In the genomic region with DNA sequence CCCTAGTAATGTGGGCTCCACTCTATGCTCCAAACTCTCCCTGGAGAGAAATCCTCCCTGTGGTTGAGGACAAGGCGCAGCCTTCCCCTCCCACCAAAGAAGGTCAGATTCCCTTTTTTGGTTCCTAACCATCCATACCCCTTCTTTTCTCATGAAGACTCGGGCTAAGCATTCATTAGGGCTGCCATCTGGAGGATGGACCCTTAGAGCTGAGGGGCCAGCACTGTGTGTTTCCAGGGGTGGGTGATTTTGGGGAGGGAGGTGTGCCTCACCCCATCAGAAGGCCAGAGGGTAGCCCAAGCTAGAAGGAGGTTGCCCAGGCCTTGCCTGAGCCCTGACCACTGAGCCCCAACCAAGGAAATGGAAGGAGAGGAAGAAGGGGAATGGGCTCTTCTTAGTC, we compare ENCODE assay signal across 19 cellular contexts. TPM values are rescaled to one million over a fixed set of nuclear protein-coding genes. Genes with fewer than 3 reads are reported as not detected.
"Had no signal": no experiment of that assay in that cellular context is flagged by ENCODE, and none has a peak within 500 bp of the region (broad histone marks: within the 10 kb centered on the region; RNA-seq: fewer than 3 reads in every experiment).

No MANE protein-coding gene starts in this region.

- H3K4me3 ChIP-seq: right atrium auricular region, suprapubic skin, upper lobe of left lung had no signal

- ATAC-seq: activated CD8-positive, alpha-beta T cell treated with anti-CD3 and anti-CD28 coated beads for 36 hours; esophagus mucosa; stimulated activated naive CD8-positive, alpha-beta T cell treated with anti-CD3 and anti-CD28 coated beads, Interleukin-15, Interleukin-2, amounts not matched to agents 100 U/mL and 50 U/mL, for 24 hours; WTC11 had no signal

- H3K27me3 Mint-ChIP-seq: activated CD8-positive, alpha-beta T cell treated with anti-CD3 and anti-CD28 coated beads for 36 hours had no signal

- H3K27ac ChIP-seq: suprapubic skin, upper lobe of left lung had no signal

- H3K27ac Mint-ChIP-seq: activated CD8-positive, alpha-beta T cell treated with anti-CD3 and anti-CD28 coated beads for 36 hours; activated naive CD8-positive, alpha-beta T cell treated with anti-CD3 and anti-CD28 coated beads for 36 hours; natural killer cell treated with Interleukin-12 subunit alpha and Interleukin-12 subunit beta and Interleukin-15 and Interleukin-18, amount 100 ng/mL, for 72 hours; WTC11 had no signal

- H3K27me3 ChIP-seq: right atrium auricular region, suprapubic skin, upper lobe of left lung had no signal

- H3K36me3 Mint-ChIP-seq: activated naive CD8-positive, alpha-beta T cell treated with anti-CD3 and anti-CD28 coated beads for 36 hours; natural killer cell treated with Interleukin-12 subunit alpha and Interleukin-12 subunit beta and Interleukin-15 and Interleukin-18, amount 100 ng/mL, for 72 hours; WTC11 had no signal

- H3K9me3 Mint-ChIP-seq: activated CD8-positive, alpha-beta T cell treated with anti-CD3 and anti-CD28 coated beads for 36 hours; activated naive CD8-positive, alpha-beta T cell treated with anti-CD3 and anti-CD28 coated beads for 36 hours; natural killer cell treated with Interleukin-12 subunit alpha and Interleukin-12 subunit beta and Interleukin-15 and Interleukin-18, amount 100 ng/mL, for 72 hours had no signal

- H3K9me3 ChIP-seq: suprapubic skin, upper lobe of left lung had no signal

- H3K4me1 Mint-ChIP-seq: activated naive CD8-positive, alpha-beta T cell treated with anti-CD3 and anti-CD28 coated beads for 36 hours; WTC11 had no signal

- H3K4me3 Mint-ChIP-seq: activated CD8-positive, alpha-beta T cell treated with anti-CD3 and anti-CD28 coated beads for 36 hours; activated naive CD8-positive, alpha-beta T cell treated with anti-CD3 and anti-CD28 coated beads for 36 hours; natural killer cell treated with Interleukin-12 subunit alpha and Interleukin-12 subunit beta and Interleukin-15 and Interleukin-18, amount 100 ng/mL, for 72 hours; WTC11 had no signal

- DNase-seq: activated CD4-positive, alpha-beta T cell treated with anti-CD3 and anti-CD28 coated beads for 4 hours; activated CD8-positive, alpha-beta memory T cell treated with anti-CD3 and anti-CD28 coated beads, Interleukin-2, amount 50 U/mL, for 4 hours; activated CD8-positive, alpha-beta T cell treated with anti-CD3 and anti-CD28 coated beads for 36 hours; activated naive CD8-positive, alpha-beta T cell treated with anti-CD3 and anti-CD28 coated beads for 36 hours; amygdala; hippocampal formation; left ventricle myocardium superior; nucleus accumbens; small intestine; stimulated activated CD4-positive, alpha-beta T cell treated with anti-CD3 and anti-CD28 coated beads, Interleukin-4, amount 100 ng/mL, for 4 hours; stimulated activated naive CD8-positive, alpha-beta T cell treated with anti-CD3 and anti-CD28 coated beads, Interleukin-15, Interleukin-2, amounts not matched to agents 100 U/mL and 50 U/mL, for 24 hours; SW 1271 had no signal

- FAIRE-seq: small intestine, TTC549 had no signal

RNA-seq across cellular contexts. Expression of a gene that starts 36.8 kb away (rescaled TPM):
- total RNA-seq: activated CD8-positive, alpha-beta T cell treated with anti-CD3 and anti-CD28 coated beads for 36 hours; activated naive CD8-positive, alpha-beta T cell treated with anti-CD3 and anti-CD28 coated beads for 36 hours; natural killer cell treated with Interleukin-12 subunit alpha and Interleukin-12 subunit beta and Interleukin-15 and Interleukin-18, amount 100 ng/mL, for 72 hours had no signal
